In genomic region chr12:12267801-12268200, GRCh38 we compare ENCODE assay signal across 1 cellular context.
TF ChIP-seq lines count a peak whose summit lies in the region.

No MANE protein-coding gene starts in this region.

TF ChIP-seq in WTC11, 78 proteins besides CTCF, POLR2A, EP300 and RAD21 (continued from another document):
- no peak for TF ChIP-seq HMGXB4 (CRISPR knock-in tag; IDR thresholded peaks at IDR 0.05)
- TF ChIP-seq PRDM15 (CRISPR knock-in tag; IDR thresholded peaks at IDR 0.05): no peak; the same call in 1 of the 2 replicates
- TF ChIP-seq TP53 (CRISPR knock-in tag; IDR thresholded peaks at IDR 0.05): no peak
